ENCODE assay signal across 4 cellular contexts in genomic region chr4:185194924-185195632, GRCh38.
TF ChIP-seq lines count a peak whose summit lies in the region.

No MANE protein-coding gene starts in this region.

TF ChIP-seq in A549, 52 proteins besides CTCF, POLR2A, EP300 and RAD21:
- no peak for TF ChIP-seq HOXB5 (CRISPR knock-in tag; IDR thresholded peaks at IDR 0.05)
- no peak for TF ChIP-seq EHF (CRISPR knock-in tag; IDR thresholded peaks at IDR 0.05)
- TF ChIP-seq MAFK (IDR thresholded peaks at IDR 0.05; ENCODE audit: partially characterized antibody): peak; percentile 20
- TF ChIP-seq CHD2 (IDR thresholded peaks at IDR 0.05; ENCODE audit: low read length, partially characterized antibody): no peak

TF ChIP-seq in HCT116, 20 proteins besides CTCF, POLR2A, EP300 and RAD21:
- TF ChIP-seq FOSL1 (IDR thresholded peaks at IDR 0.05; ENCODE audit: low read depth) (peak; percentile 72), JUND (IDR thresholded peaks at IDR 0.05) (peak; percentile 72), EGR1 (IDR thresholded peaks at IDR 0.05; ENCODE audit: low read depth) (no peak), CBX3 (IDR thresholded peaks at IDR 0.05; ENCODE audit: low read depth) (0 out of 2 replicates have a peak, but pooled peaks have one; percentile 46)
- TF ChIP-seq, protein P1, sequence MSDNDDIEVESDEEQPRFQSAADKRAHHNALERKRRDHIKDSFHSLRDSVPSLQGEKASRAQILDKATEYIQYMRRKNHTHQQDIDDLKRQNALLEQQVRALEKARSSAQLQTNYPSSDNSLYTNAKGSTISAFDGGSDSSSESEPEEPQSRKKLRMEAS (IDR thresholded peaks at IDR 0.05): 0 out of 2 replicates have a peak, but pooled peaks have one; percentile 15

TF ChIP-seq in WTC11, 78 proteins besides CTCF, POLR2A, EP300 and RAD21:
- TF ChIP-seq, protein P2, sequence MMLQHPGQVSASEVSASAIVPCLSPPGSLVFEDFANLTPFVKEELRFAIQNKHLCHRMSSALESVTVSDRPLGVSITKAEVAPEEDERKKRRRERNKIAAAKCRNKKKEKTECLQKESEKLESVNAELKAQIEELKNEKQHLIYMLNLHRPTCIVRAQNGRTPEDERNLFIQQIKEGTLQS (CRISPR knock-in tag; conservative IDR thresholded peaks at IDR 0.05): no peak
- TF ChIP-seq, protein P3, sequence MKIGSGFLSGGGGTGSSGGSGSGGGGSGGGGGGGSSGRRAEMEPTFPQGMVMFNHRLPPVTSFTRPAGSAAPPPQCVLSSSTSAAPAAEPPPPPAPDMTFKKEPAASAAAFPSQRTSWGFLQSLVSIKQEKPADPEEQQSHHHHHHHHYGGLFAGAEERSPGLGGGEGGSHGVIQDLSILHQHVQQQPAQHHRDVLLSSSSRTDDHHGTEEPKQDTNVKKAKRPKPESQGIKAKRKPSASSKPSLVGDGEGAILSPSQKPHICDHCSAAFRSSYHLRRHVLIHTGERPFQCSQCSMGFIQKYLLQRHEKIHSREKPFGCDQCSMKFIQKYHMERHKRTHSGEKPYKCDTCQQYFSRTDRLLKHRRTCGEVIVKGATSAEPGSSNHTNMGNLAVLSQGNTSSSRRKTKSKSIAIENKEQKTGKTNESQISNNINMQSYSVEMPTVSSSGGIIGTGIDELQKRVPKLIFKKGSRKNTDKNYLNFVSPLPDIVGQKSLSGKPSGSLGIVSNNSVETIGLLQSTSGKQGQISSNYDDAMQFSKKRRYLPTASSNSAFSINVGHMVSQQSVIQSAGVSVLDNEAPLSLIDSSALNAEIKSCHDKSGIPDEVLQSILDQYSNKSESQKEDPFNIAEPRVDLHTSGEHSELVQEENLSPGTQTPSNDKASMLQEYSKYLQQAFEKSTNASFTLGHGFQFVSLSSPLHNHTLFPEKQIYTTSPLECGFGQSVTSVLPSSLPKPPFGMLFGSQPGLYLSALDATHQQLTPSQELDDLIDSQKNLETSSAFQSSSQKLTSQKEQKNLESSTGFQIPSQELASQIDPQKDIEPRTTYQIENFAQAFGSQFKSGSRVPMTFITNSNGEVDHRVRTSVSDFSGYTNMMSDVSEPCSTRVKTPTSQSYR (CRISPR knock-in tag; IDR thresholded peaks at IDR 0.05): no peak
- TF ChIP-seq NR2C2 (CRISPR knock-in tag; IDR thresholded peaks at IDR 0.05) (no peak), E2F5 (CRISPR knock-in tag; IDR thresholded peaks at IDR 0.05) (no peak), USF1 (CRISPR knock-in tag; IDR thresholded peaks at IDR 0.05) (no peak), NFATC4 (CRISPR knock-in tag; IDR thresholded peaks at IDR 0.05) (no peak), TP53 (CRISPR knock-in tag; IDR thresholded peaks at IDR 0.05) (no peak), RELA (CRISPR knock-in tag; IDR thresholded peaks at IDR 0.05; ENCODE audit: borderline replicate concordance) (no peak), CDX4 (CRISPR knock-in tag; IDR thresholded peaks at IDR 0.05; ENCODE audit: borderline replicate concordance) (no peak), KAT7 (CRISPR knock-in tag; IDR thresholded peaks at IDR 0.05; ENCODE audit: borderline replicate concordance) (no peak)
- TF ChIP-seq, protein P4, sequence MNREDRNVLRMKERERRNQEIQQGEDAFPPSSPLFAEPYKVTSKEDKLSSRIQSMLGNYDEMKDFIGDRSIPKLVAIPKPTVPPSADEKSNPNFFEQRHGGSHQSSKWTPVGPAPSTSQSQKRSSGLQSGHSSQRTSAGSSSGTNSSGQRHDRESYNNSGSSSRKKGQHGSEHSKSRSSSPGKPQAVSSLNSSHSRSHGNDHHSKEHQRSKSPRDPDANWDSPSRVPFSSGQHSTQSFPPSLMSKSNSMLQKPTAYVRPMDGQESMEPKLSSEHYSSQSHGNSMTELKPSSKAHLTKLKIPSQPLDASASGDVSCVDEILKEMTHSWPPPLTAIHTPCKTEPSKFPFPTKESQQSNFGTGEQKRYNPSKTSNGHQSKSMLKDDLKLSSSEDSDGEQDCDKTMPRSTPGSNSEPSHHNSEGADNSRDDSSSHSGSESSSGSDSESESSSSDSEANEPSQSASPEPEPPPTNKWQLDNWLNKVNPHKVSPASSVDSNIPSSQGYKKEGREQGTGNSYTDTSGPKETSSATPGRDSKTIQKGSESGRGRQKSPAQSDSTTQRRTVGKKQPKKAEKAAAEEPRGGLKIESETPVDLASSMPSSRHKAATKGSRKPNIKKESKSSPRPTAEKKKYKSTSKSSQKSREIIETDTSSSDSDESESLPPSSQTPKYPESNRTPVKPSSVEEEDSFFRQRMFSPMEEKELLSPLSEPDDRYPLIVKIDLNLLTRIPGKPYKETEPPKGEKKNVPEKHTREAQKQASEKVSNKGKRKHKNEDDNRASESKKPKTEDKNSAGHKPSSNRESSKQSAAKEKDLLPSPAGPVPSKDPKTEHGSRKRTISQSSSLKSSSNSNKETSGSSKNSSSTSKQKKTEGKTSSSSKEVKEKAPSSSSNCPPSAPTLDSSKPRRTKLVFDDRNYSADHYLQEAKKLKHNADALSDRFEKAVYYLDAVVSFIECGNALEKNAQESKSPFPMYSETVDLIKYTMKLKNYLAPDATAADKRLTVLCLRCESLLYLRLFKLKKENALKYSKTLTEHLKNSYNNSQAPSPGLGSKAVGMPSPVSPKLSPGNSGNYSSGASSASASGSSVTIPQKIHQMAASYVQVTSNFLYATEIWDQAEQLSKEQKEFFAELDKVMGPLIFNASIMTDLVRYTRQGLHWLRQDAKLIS (CRISPR knock-in tag; IDR thresholded peaks at IDR 0.05; ENCODE audit: borderline replicate concordance): no peak
- TF ChIP-seq, protein P5, sequence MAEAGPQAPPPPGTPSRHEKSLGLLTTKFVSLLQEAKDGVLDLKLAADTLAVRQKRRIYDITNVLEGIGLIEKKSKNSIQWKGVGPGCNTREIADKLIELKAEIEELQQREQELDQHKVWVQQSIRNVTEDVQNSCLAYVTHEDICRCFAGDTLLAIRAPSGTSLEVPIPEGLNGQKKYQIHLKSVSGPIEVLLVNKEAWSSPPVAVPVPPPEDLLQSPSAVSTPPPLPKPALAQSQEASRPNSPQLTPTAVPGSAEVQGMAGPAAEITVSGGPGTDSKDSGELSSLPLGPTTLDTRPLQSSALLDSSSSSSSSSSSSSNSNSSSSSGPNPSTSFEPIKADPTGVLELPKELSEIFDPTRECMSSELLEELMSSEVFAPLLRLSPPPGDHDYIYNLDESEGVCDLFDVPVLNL (CRISPR knock-in tag; IDR thresholded peaks at IDR 0.05; ENCODE audit: borderline replicate concordance, low read depth): no peak

TF ChIP-seq in HepG2, 621 proteins besides CTCF, POLR2A, EP300 and RAD21:
- TF ChIP-seq MAFK (conservative IDR thresholded peaks at IDR 0.05 in 1 of 2, IDR thresholded peaks at IDR 0.05 in 1 of 2; ENCODE audit: low read length in 2 of 2) (peak; percentile 38 to 54; a peak in 2 of 4 replicates), FOSL2 (CRISPR knock-in tag; IDR thresholded peaks at IDR 0.05) (peak; percentile 73), SP1 (IDR thresholded peaks at IDR 0.05) (no peak), SP1 (CRISPR knock-in tag; IDR thresholded peaks at IDR 0.05) (no peak), TARDBP (CRISPR knock-in tag; IDR thresholded peaks at IDR 0.05) (no peak), ZNF138 (CRISPR knock-in tag; IDR thresholded peaks at IDR 0.05; ENCODE audit: low read depth) (no peak)
TF ChIP-seq in HepG2: peak in this region for 2.
